ENCODE assay signal across 7 cellular contexts in genomic region chr22:31676700-31677099, GRCh38. TPM values are rescaled to one million over a fixed set of nuclear protein-coding genes. Genes with fewer than 3 reads are reported as not detected.
A peak's percentile ranks its signal among the peaks of the same experiment; 100 is the strongest.
DNase-seq lines count a peak whose midpoint lies in the region; ATAC-seq and TF ChIP-seq lines count a peak whose summit lies in the region.

No MANE protein-coding gene starts in this region.

- H3K4me1 ChIP-seq in parathyroid adenoma, result no peaks in the 10 kb centered on the region
- peaks cover 10 to 24% of the 10 kb centered on the region in 2 donors for H3K4me1 ChIP-seq in thoracic aorta (ENCODE audit: control insufficient read depth in 1 of 2, low read depth in 2 of 2)

- H3K9me3 ChIP-seq in parathyroid adenoma (ENCODE audit: control insufficient read depth, low read length) (no peaks in the 10 kb centered on the region), thoracic aorta (no peaks in the 10 kb centered on the region)

- H2AFZ ChIP-seq in parathyroid adenoma, result peak overlapping the region; percentile 60

- peak overlapping the region; percentile 71 for H3K4me2 ChIP-seq in parathyroid adenoma (ENCODE audit: low read length)

- intact Hi-C loops in head of caudate nucleus (cut with DNase I), result no loop called here

- POLR2A ChIA-PET in RWPE1 (lab: Yijun Ruan, JAX; ENCODE audit: low non-redundant PET), result interaction anchor here (0.5 to 1.0 kb wide), 2 partner anchors 15 to 154 kb away, joined by 3 to 4 read pairs; partner anchors contain the start of gene PISD

- H3K36me3 ChIP-seq in parathyroid adenoma (ENCODE audit: control insufficient read depth, insufficient read depth, low read length) (no peaks in the 10 kb centered on the region), thoracic aorta (no peaks in the 10 kb centered on the region)

- peak; percentile 77 for ATAC-seq in GM18519 (IDR thresholded peaks at IDR 0.05; ENCODE audit: low FRiP score, unreplicated experiment)
- peak; percentile 87 for ATAC-seq in HG03097 (IDR thresholded peaks at IDR 0.05; ENCODE audit: low FRiP score, unreplicated experiment)
- peak; percentile 93 for ATAC-seq in thoracic aorta (ENCODE audit: insufficient number of reproducible peaks, low FRiP score, low read depth)

- peak overlapping the region; percentile 45 for H3K4me3 ChIP-seq in parathyroid adenoma (ENCODE audit: low read depth, low read length)
- peak overlapping the region; percentile 75 for H3K4me3 ChIP-seq in thoracic aorta

- H3K27me3 ChIP-seq in parathyroid adenoma (ENCODE audit: control insufficient read depth, insufficient read depth, low read length) (no peaks in the 10 kb centered on the region), thoracic aorta (replicated peaks; ENCODE audit: insufficient read depth) (no peaks in the 10 kb centered on the region)

- no peaks in the 10 kb centered on the region for H3K79me2 ChIP-seq in parathyroid adenoma

- H3K9ac ChIP-seq in parathyroid adenoma, result no peak overlapping the region

- TF ChIP-seq CTCF in RWPE1 (conservative IDR thresholded peaks at IDR 0.05; ENCODE audit: low read depth) (no peak), parathyroid adenoma (IDR thresholded peaks at IDR 0.05) (no peak), thoracic aorta (IDR thresholded peaks at IDR 0.05) (no peak)

- H3K27ac ChIP-seq in RWPE1 (peak overlapping the region; percentile 81), parathyroid adenoma (no peak overlapping the region), thoracic aorta (peak overlapping the region; percentile 25 to 76)

- CTCF ChIA-PET in RWPE1 (lab: Yijun Ruan, JAX), result interaction anchor here (0.6 to 1.0 kb wide), 2 partner anchors 11 to 52 kb away, joined by 4 to 13 read pairs; no protein-coding TSS in a partner anchor

- DNase-seq in RWPE1 (ENCODE audit: low spot score), result peak; percentile 94
- peak; percentile 93 for DNase-seq in activated naive CD4-positive, alpha-beta T cell treated with anti-CD3 and anti-CD28 coated beads, Interleukin-2, amount 50 U/mL, for 16 hours
- peak; percentile 86 to 97 (median 93) for DNase-seq in head of caudate nucleus
- DNase-seq in thoracic aorta (ENCODE audit: low spot score), result peak; percentile 91

RNA-seq across cellular contexts. Expression of gene PISD, which starts 14.7 kb away (rescaled TPM):
- total RNA-seq in thoracic aorta, result 10 to 100 TPM; 41.4 to 54.9 TPM
